11 cellular contexts compared by ENCODE assay signal in genomic region chr7:108413782-108414492, GRCh38. TPM values are rescaled to one million over a fixed set of nuclear protein-coding genes. Genes with fewer than 3 reads are reported as not detected.
DNase-seq lines count a peak whose midpoint lies in the region; ATAC-seq and TF ChIP-seq lines count a peak whose summit lies in the region.
"Had no signal": no experiment of that assay in that cellular context is flagged by ENCODE, and none has a peak within 500 bp of the region (broad histone marks: within the 10 kb centered on the region; RNA-seq: fewer than 3 reads in every experiment).

No MANE protein-coding gene starts in this region.

- ATAC-seq in activated CD4-positive, alpha-beta T cell treated with anti-CD3 and anti-CD28 coated beads for 36 hours: peak; percentile 69
- peak; percentile 67 for ATAC-seq in stimulated activated effector memory CD8-positive, alpha-beta T cell treated with anti-CD3 and anti-CD28 coated beads, Interleukin-12 subunit alpha, Interleukin-12 subunit beta, amount 100 ng/mL, for 72 hours
- ATAC-seq in effector memory CD8-positive, alpha-beta T cell (replicated peaks): no peak
- ATAC-seq in left colon: no peak

- peak; percentile 17 for DNase-seq in activated CD4-positive, alpha-beta T cell treated with anti-CD3 and anti-CD28 coated beads for 36 hours
- no peak for DNase-seq in activated CD4-positive, alpha-beta T cell treated with anti-CD3 and anti-CD28 coated beads, Interleukin-2, amount 50 U/mL, for 48 hours
- peak; percentile 34 for DNase-seq in SK-MEL-5 (ENCODE audit: low read depth, low spot score)
- peak; percentile 50 for DNase-seq in fibroblast of pulmonary artery (ENCODE audit: low read depth)
- DNase-seq in stimulated activated effector memory CD8-positive, alpha-beta T cell treated with anti-CD3 and anti-CD28 coated beads, Interleukin-12 subunit alpha, Interleukin-12 subunit beta, amount 100 ng/mL, for 72 hours (ENCODE audit: low spot score in 2 of 2): no peak
- no peak for DNase-seq in effector memory CD8-positive, alpha-beta T cell
- DNase-seq in NCI-H1417 (lab: John Stamatoyannopoulos, UW): no peak
- DNase-seq in left colon: no peak
- DNase-seq: cerebellar nuclear complex, NCI-H1105, Right ventricle myocardium superior had no signal

- no peaks in the 10 kb centered on the region for H3K36me3 Mint-ChIP-seq in activated CD4-positive, alpha-beta T cell treated with anti-CD3 and anti-CD28 coated beads for 36 hours (ENCODE audit: low read depth)
- no peaks in the 10 kb centered on the region for H3K36me3 Mint-ChIP-seq in stimulated activated effector memory CD8-positive, alpha-beta T cell treated with anti-CD3 and anti-CD28 coated beads, Interleukin-12 subunit alpha, Interleukin-12 subunit beta, amount 100 ng/mL, for 72 hours
- no peaks in the 10 kb centered on the region for H3K36me3 Mint-ChIP-seq in effector memory CD8-positive, alpha-beta T cell (ENCODE audit: insufficient read depth)

- H3K9me3 Mint-ChIP-seq in activated CD4-positive, alpha-beta T cell treated with anti-CD3 and anti-CD28 coated beads for 36 hours (ENCODE audit: low read depth): no peaks in the 10 kb centered on the region
- H3K9me3 Mint-ChIP-seq in stimulated activated effector memory CD8-positive, alpha-beta T cell treated with anti-CD3 and anti-CD28 coated beads, Interleukin-12 subunit alpha, Interleukin-12 subunit beta, amount 100 ng/mL, for 72 hours: peaks cover 3% of the 10 kb centered on the region
- H3K9me3 Mint-ChIP-seq in effector memory CD8-positive, alpha-beta T cell: peaks cover 0 to 2% of the 10 kb centered on the region in 2 donors

- POLR2A ChIA-PET in activated CD4-positive, alpha-beta T cell treated with anti-CD3 and anti-CD28 coated beads for 36 hours (lab: Charles Lee): no interaction called here

- no peak overlapping the region for H3K27ac Mint-ChIP-seq in activated CD4-positive, alpha-beta T cell treated with anti-CD3 and anti-CD28 coated beads for 36 hours
- no peak overlapping the region for H3K27ac Mint-ChIP-seq in stimulated activated effector memory CD8-positive, alpha-beta T cell treated with anti-CD3 and anti-CD28 coated beads, Interleukin-12 subunit alpha, Interleukin-12 subunit beta, amount 100 ng/mL, for 72 hours
- no peak overlapping the region for H3K27ac Mint-ChIP-seq in effector memory CD8-positive, alpha-beta T cell

- no peak for TF ChIP-seq CTCF in fibroblast of pulmonary artery (IDR thresholded peaks at IDR 0.05; ENCODE audit: low read length, missing control alignments)

- H3K4me3 ChIP-seq in fibroblast of pulmonary artery (replicated peaks; ENCODE audit: low read depth, low read length): no peak overlapping the region

- H3K4me3 Mint-ChIP-seq in activated CD4-positive, alpha-beta T cell treated with anti-CD3 and anti-CD28 coated beads for 36 hours: no peak overlapping the region
- no peak overlapping the region for H3K4me3 Mint-ChIP-seq in stimulated activated effector memory CD8-positive, alpha-beta T cell treated with anti-CD3 and anti-CD28 coated beads, Interleukin-12 subunit alpha, Interleukin-12 subunit beta, amount 100 ng/mL, for 72 hours
- H3K4me3 Mint-ChIP-seq in effector memory CD8-positive, alpha-beta T cell: no peak overlapping the region

- in situ Hi-C loops in SK-MEL-5 (cut with HindIII; ENCODE audit: low pct_unique_long_range_greater_than_20kb, low sequenced_read_pairs): no loop called here

- intact Hi-C loops in activated CD4-positive, alpha-beta T cell treated with anti-CD3 and anti-CD28 coated beads for 36 hours (cut with DNase I, micrococcal nuclease): loop anchor here in 1 of 2 experiments (5.0 kb wide), 1 partner anchor 47 kb away; no protein-coding TSS in a partner anchor
- intact Hi-C loops in left colon (cut with DNase I, micrococcal nuclease): no loop called here

- CTCF ChIA-PET in activated CD4-positive, alpha-beta T cell treated with anti-CD3 and anti-CD28 coated beads for 36 hours (lab: Charles Lee): no interaction called here

- H3K4me1 Mint-ChIP-seq in activated CD4-positive, alpha-beta T cell treated with anti-CD3 and anti-CD28 coated beads for 36 hours: peaks cover 16% of the 10 kb centered on the region
- no peaks in the 10 kb centered on the region for H3K4me1 Mint-ChIP-seq in stimulated activated effector memory CD8-positive, alpha-beta T cell treated with anti-CD3 and anti-CD28 coated beads, Interleukin-12 subunit alpha, Interleukin-12 subunit beta, amount 100 ng/mL, for 72 hours
- H3K4me1 Mint-ChIP-seq in effector memory CD8-positive, alpha-beta T cell (ENCODE audit: low read depth in 2 of 2): peaks cover 0 to 4% of the 10 kb centered on the region in 2 donors

- peaks cover 31% of the 10 kb centered on the region for H3K27me3 Mint-ChIP-seq in activated CD4-positive, alpha-beta T cell treated with anti-CD3 and anti-CD28 coated beads for 36 hours
- H3K27me3 Mint-ChIP-seq in effector memory CD8-positive, alpha-beta T cell: peaks cover 51 to 62% of the 10 kb centered on the region in 2 donors

RNA-seq across cellular contexts. Expression of gene NRCAM, which starts 42.3 kb away (rescaled TPM):
- 1 to 10 TPM in 1 of 2 experiments, under 1 TPM in 1; 0.60 to 1.0 TPM for total RNA-seq in activated CD4-positive, alpha-beta T cell treated with anti-CD3 and anti-CD28 coated beads for 36 hours
- total RNA-seq in SK-MEL-5 (2014; rRNA removed; shearing (Covaris generic)): 19.2 and 22.8 TPM in 2 replicates
- polyA plus RNA-seq in SK-MEL-5 (2015; cell fraction: cytosol; rRNA removed): 30.0 and 42.4 TPM in 2 replicates
- 35.5 and 45.5 TPM in 2 replicates for polyA plus RNA-seq in SK-MEL-5 (2015; cell fraction: nucleus; rRNA removed)
- total RNA-seq in left colon: 1 to 10 TPM in 1 of 2 donors, under 1 TPM in 1; 0.92 to 1.1 TPM

Comparison
In these comparisons a context has a peak if more than half of its experiments do, and no peak if none do; other contexts are left out.
1. DNase-seq: peak in activated CD4-positive, alpha-beta T cell treated with anti-CD3 and anti-CD28 coated beads for 36 hours (single experiment), SK-MEL-5 (single experiment) and fibroblast of pulmonary artery (single experiment); none in activated CD4-positive, alpha-beta T cell treated with anti-CD3 and anti-CD28 coated beads, Interleukin-2, amount 50 U/mL, for 48 hours (0 of 2), stimulated activated effector memory CD8-positive, alpha-beta T cell treated with anti-CD3 and anti-CD28 coated beads, Interleukin-12 subunit alpha, Interleukin-12 subunit beta, amount 100 ng/mL, for 72 hours (0 of 2), effector memory CD8-positive, alpha-beta T cell (0 of 3), NCI-H1417 (0 of 3) and left colon (0 of 2).
2. ATAC-seq: peak in activated CD4-positive, alpha-beta T cell treated with anti-CD3 and anti-CD28 coated beads for 36 hours (single experiment) and stimulated activated effector memory CD8-positive, alpha-beta T cell treated with anti-CD3 and anti-CD28 coated beads, Interleukin-12 subunit alpha, Interleukin-12 subunit beta, amount 100 ng/mL, for 72 hours (single experiment); none in effector memory CD8-positive, alpha-beta T cell (single experiment) and left colon (single experiment).